1 cellular context compared by ENCODE assay signal in the genomic region with DNA sequence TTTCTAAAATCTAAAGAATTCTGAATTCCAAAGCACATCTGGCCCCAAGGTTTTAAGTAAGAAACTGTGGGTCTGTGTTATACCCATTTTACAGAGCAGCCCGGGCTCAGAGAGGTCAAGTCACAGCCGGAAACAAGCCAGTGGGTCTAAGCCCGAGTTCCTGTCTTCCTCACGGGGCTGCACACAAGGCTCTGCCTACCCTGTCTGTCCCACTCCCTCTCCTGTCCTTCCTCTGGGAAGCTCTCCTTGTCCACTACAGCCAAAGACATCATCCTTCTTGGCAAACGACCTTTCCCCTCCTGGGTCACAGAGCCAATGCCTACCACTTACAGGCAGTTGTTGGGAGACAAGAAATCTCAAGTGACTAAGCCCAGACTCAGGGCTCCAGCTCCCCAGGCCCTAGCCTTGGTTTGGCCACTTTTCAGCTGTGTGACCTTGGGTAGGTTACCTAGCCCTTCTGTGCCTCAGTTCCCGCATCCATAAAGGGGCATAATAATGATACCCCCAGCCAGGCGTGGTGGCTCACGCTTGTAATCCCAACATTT.
TF ChIP-seq lines count a peak whose summit lies in the region.

No MANE protein-coding gene starts in this region.

TF ChIP-seq in HepG2, 621 proteins besides CTCF, POLR2A, EP300 and RAD21 (continued from another document):
- TF ChIP-seq SALL2 (CRISPR knock-in tag; IDR thresholded peaks at IDR 0.05): no peak
- no peak for TF ChIP-seq ZIK1 (CRISPR knock-in tag; IDR thresholded peaks at IDR 0.05; ENCODE audit: borderline replicate concordance, low read depth)
- no peak for TF ChIP-seq THYN1 (CRISPR knock-in tag; IDR thresholded peaks at IDR 0.05; ENCODE audit: borderline replicate concordance, low read depth)
- TF ChIP-seq NCOR1 (IDR thresholded peaks at IDR 0.05; ENCODE audit: borderline replicate concordance, low read length): no peak
- TF ChIP-seq, protein P1, sequence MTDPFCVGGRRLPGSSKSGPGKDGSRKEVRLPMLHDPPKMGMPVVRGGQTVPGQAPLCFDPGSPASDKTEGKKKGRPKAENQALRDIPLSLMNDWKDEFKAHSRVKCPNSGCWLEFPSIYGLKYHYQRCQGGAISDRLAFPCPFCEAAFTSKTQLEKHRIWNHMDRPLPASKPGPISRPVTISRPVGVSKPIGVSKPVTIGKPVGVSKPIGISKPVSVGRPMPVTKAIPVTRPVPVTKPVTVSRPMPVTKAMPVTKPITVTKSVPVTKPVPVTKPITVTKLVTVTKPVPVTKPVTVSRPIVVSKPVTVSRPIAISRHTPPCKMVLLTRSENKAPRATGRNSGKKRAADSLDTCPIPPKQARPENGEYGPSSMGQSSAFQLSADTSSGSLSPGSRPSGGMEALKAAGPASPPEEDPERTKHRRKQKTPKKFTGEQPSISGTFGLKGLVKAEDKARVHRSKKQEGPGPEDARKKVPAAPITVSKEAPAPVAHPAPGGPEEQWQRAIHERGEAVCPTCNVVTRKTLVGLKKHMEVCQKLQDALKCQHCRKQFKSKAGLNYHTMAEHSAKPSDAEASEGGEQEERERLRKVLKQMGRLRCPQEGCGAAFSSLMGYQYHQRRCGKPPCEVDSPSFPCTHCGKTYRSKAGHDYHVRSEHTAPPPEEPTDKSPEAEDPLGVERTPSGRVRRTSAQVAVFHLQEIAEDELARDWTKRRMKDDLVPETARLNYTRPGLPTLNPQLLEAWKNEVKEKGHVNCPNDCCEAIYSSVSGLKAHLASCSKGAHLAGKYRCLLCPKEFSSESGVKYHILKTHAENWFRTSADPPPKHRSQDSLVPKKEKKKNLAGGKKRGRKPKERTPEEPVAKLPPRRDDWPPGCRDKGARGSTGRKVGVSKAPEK (CRISPR knock-in tag; IDR thresholded peaks at IDR 0.05; ENCODE audit: borderline replicate concordance): no peak
- TF ChIP-seq ZMYM2 (CRISPR knock-in tag; IDR thresholded peaks at IDR 0.05): 0 out of 2 replicates have a peak, but pooled peaks have one; percentile 39
- TF ChIP-seq, protein P2, sequence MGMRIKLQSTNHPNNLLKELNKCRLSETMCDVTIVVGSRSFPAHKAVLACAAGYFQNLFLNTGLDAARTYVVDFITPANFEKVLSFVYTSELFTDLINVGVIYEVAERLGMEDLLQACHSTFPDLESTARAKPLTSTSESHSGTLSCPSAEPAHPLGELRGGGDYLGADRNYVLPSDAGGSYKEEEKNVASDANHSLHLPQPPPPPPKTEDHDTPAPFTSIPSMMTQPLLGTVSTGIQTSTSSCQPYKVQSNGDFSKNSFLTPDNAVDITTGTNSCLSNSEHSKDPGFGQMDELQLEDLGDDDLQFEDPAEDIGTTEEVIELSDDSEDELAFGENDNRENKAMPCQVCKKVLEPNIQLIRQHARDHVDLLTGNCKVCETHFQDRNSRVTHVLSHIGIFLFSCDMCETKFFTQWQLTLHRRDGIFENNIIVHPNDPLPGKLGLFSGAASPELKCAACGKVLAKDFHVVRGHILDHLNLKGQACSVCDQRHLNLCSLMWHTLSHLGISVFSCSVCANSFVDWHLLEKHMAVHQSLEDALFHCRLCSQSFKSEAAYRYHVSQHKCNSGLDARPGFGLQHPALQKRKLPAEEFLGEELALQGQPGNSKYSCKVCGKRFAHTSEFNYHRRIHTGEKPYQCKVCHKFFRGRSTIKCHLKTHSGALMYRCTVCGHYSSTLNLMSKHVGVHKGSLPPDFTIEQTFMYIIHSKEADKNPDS (CRISPR knock-in tag; IDR thresholded peaks at IDR 0.05): 0 out of 2 replicates have a peak, but pooled peaks have one; percentile 62
- no peak for TF ChIP-seq ISX (CRISPR knock-in tag; conservative IDR thresholded peaks at IDR 0.05)
- TF ChIP-seq ADNP (CRISPR knock-in tag; IDR thresholded peaks at IDR 0.05): 0 out of 2 replicates have a peak, but pooled peaks have one; percentile 15
